Comparison of ENCODE assay signal across 22 cellular contexts in the genomic region with DNA sequence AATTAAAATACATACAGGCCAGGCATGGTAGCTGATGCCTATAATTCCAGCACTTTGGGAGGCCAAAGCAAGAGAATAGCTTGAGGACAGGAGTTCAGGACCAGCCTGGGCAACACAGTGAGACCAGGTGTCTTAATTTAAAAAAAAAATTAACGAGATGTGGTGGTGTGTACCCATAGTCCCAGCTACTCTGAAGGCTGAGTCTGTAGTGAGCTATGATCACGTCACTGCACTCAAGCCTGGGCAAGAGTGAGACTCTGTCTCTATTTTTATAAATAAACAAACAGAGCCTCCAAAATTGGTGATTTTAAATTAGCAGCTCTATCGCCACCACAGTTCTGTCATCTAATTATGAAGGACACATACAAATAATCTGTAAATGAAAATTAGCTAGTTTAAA. TPM values are rescaled to one million over a fixed set of nuclear protein-coding genes. Genes with fewer than 3 reads are reported as not detected.
A peak's percentile ranks its signal among the peaks of the same experiment; 100 is the strongest.
DNase-seq lines count a peak whose midpoint lies in the region; ATAC-seq and TF ChIP-seq lines count a peak whose summit lies in the region.
"Had no signal": no experiment of that assay in that cellular context is flagged by ENCODE, and none has a peak within 500 bp of the region (broad histone marks: within the 10 kb centered on the region; RNA-seq: fewer than 3 reads in every experiment).

No MANE protein-coding gene starts in this region.

- TF ChIP-seq CTCF in VCaP (conservative IDR thresholded peaks at IDR 0.05) (no peak), foreskin keratinocyte (conservative IDR thresholded peaks at IDR 0.05) (no peak), prostate gland (IDR thresholded peaks at IDR 0.05) (no peak)

- no peaks in the 10 kb centered on the region for H3K9me3 ChIP-seq in prostate gland
- H3K9me3 ChIP-seq: HAP-1, SJCRH30 had no signal

- intact Hi-C loops in Right ventricle myocardium superior (cut with DNase I) = no loop called here
- intact Hi-C loops in left cardiac atrium (cut with DNase I) = no loop called here
- intact Hi-C loops in prostate gland (cut with DNase I) = no loop called here

- 42% methylated on average over 3 of the region's 3 CpGs for WGBS in prostate gland

- DNase-seq in Right ventricle myocardium superior (no peak), left cardiac atrium (no peak), foreskin keratinocyte (peak; percentile 28 to 53), prostate gland (ENCODE audit: low spot score) (no peak)
- DNase-seq: 8988T; Calu3; CD8-positive, alpha-beta memory T cell; DMS153; GF-D8; GM23248; IMR-90; NCI-H1105 treated with DMSO at 0.1 percent for 48 hours; NCI-H2029 treated with DMSO at 0.1 percent for 48 hours; NCI-H226; NCI-H748 treated with DMSO at 0.1 percent for 48 hours; SJCRH30 had no signal

- no peak for TF ChIP-seq POLR2A in prostate gland (IDR thresholded peaks at IDR 0.05)

- peak overlapping the region; percentile 96 for H3K27ac ChIP-seq in VCaP
- peak overlapping the region; percentile 62 for H3K27ac ChIP-seq in foreskin keratinocyte
- H3K27ac ChIP-seq in prostate gland = peak overlapping the region; percentile 38 to 48
- H3K27ac ChIP-seq: GM23248, KMS-11, SJCRH30 had no signal

- H3K27me3 ChIP-seq in foreskin keratinocyte = no peaks in the 10 kb centered on the region
- H3K27me3 ChIP-seq in prostate gland (replicated peaks; ENCODE audit: insufficient read depth) = no peaks in the 10 kb centered on the region
- H3K27me3 ChIP-seq: SJCRH30 had no signal

- H3K36me3 ChIP-seq in prostate gland = no peaks in the 10 kb centered on the region
- H3K36me3 ChIP-seq: HAP-1 had no signal

- peak; percentile 45 for ATAC-seq in Right ventricle myocardium superior (ENCODE audit: poor library complexity)
- no peak for ATAC-seq in left cardiac atrium
- ATAC-seq in foreskin keratinocyte = peak; percentile 78
- no peak for ATAC-seq in GM19397 (IDR thresholded peaks at IDR 0.05; ENCODE audit: unreplicated experiment)
- no peak for ATAC-seq in HG03460 (IDR thresholded peaks at IDR 0.05; ENCODE audit: unreplicated experiment)
- no peak for ATAC-seq in GM21447 (IDR thresholded peaks at IDR 0.05; ENCODE audit: unreplicated experiment)

- H3K4me1 ChIP-seq in foreskin keratinocyte (peaks cover 13% of the 10 kb centered on the region), prostate gland (replicated peaks) (peaks cover 4% of the 10 kb centered on the region)
- H3K4me1 ChIP-seq: SJCRH30 had no signal

- no peak overlapping the region for H3K4me3 ChIP-seq in prostate gland
- H3K4me3 ChIP-seq: GM23248, HAP-1, SJCRH30 had no signal

RNA-seq across cellular contexts. Expression of gene ABHD12, which starts 37.9 kb away (rescaled TPM):
- total RNA-seq in Right ventricle myocardium superior (21.1 TPM), left cardiac atrium (10 to 100 TPM; 22.6 to 30.2 TPM), foreskin keratinocyte (20.8 and 21.8 TPM in 2 replicates), prostate gland (10 to 100 TPM; 70.1 to 84.7 TPM)
- 27.6 and 29.3 TPM in 2 replicates for polyA plus RNA-seq in foreskin keratinocyte

RNA-seq across cellular contexts. Expression of gene GINS1, which starts 54.7 kb away (rescaled TPM):
- total RNA-seq in Right ventricle myocardium superior (0.46 TPM), left cardiac atrium (1 to 10 TPM in 1 of 2 donors, under 1 TPM in 1; 0.73 to 1.6 TPM), foreskin keratinocyte (23.2 and 27.3 TPM in 2 replicates), prostate gland (1 to 10 TPM; 2.2 to 6.0 TPM)
- polyA plus RNA-seq in foreskin keratinocyte = 11.2 and 14.5 TPM in 2 replicates

Comparison
In these comparisons a context has a peak if more than half of its experiments do, and no peak if none do; other contexts are left out.
1. ATAC-seq: peak in Right ventricle myocardium superior (single experiment) and foreskin keratinocyte (single experiment); none in left cardiac atrium (0 of 2), GM19397 (single experiment), HG03460 (single experiment) and GM21447 (single experiment).
2. DNase-seq: peak in foreskin keratinocyte (2 of 2); none in Right ventricle myocardium superior (single experiment), left cardiac atrium (single experiment) and prostate gland (single experiment).
3. H3K27ac ChIP-seq: peak in every context shown above with its lines; median percentile 96 in VCaP; 62 in foreskin keratinocyte; 43 in prostate gland.